In the genomic region with DNA sequence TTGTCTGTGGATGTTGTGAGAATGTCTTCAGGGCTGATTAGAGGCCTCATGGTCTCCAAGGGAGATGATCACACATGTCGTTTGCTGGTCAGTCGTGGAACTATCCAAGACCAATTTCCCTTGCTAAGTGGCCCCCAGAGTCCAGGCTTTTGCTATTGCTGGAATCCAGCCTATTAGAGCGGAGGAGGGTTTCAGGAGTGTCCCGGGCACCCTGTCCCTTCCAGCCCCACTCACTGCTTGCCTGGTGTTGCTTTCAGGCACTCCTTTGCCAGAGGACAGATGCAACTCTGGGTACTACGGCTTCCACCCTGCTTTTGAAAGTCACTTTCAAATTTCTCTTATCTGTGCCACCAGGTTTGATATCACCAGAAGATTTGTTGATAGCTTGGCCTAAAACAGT, we compare ENCODE assay signal across 16 cellular contexts.
DNase-seq lines count a peak whose midpoint lies in the region; ATAC-seq and TF ChIP-seq lines count a peak whose summit lies in the region.
"Had no signal": no experiment of that assay in that cellular context is flagged by ENCODE, and none has a peak within 500 bp of the region (broad histone marks: within the 10 kb centered on the region; RNA-seq: fewer than 3 reads in every experiment).

No MANE protein-coding gene starts in this region.

- H3K9me3 ChIP-seq in Karpas-422 (ENCODE audit: low read length) (no peaks in the 10 kb centered on the region), left lung (no peaks in the 10 kb centered on the region)
- H3K9me3 ChIP-seq: BLaER1, SJCRH30 had no signal

- no peaks in the 10 kb centered on the region for H3K36me3 Mint-ChIP-seq in activated T-cell treated with anti-CD3 and anti-CD28 coated beads, Interleukin-2, amount 50 U/mL, for 24 hours (ENCODE audit: low read depth)
- H3K36me3 Mint-ChIP-seq in activated T-cell treated with anti-CD3 and anti-CD28 coated beads, Interleukin-2, amount 50 U/mL, for 4 hours (ENCODE audit: insufficient read depth): no peaks in the 10 kb centered on the region
- H3K36me3 Mint-ChIP-seq: CD8-positive, alpha-beta T cell had no signal

- no peaks in the 10 kb centered on the region for H3K36me3 ChIP-seq in Karpas-422 (ENCODE audit: insufficient read depth, low read length)
- no peaks in the 10 kb centered on the region for H3K36me3 ChIP-seq in left lung
- H3K36me3 ChIP-seq: BLaER1, SJCRH30 had no signal

- peaks cover 16% of the 10 kb centered on the region for H3K4me1 ChIP-seq in Karpas-422 (ENCODE audit: low read length)
- H3K4me1 ChIP-seq in left lung: peaks cover 7 to 13% of the 10 kb centered on the region in 2 donors

- DNase-seq in activated T-cell treated with anti-CD3 and anti-CD28 coated beads, Interleukin-2, amount 50 U/mL, for 24 hours: no peak
- no peak for DNase-seq in activated T-cell treated with anti-CD3 and anti-CD28 coated beads, Interleukin-2, amount 50 U/mL, for 4 hours
- DNase-seq in Karpas-422: peak; percentile 40
- no peak for DNase-seq in left lung
- DNase-seq in sciatic nerve (ENCODE audit: low spot score): no peak
- no peak for DNase-seq in activated CD4-positive, alpha-beta T cell treated with anti-CD3 and anti-CD28 coated beads for 4 hours
- no peak for DNase-seq in A172 (ENCODE audit: low spot score)
- DNase-seq: Calu3; CD8-positive, alpha-beta T cell; NCI-H1694 treated with DMSO at 0.1 percent for 48 hours; NCI-H774; SJCRH30 had no signal

- H3K27ac ChIP-seq in Karpas-422 (ENCODE audit: low read length): no peak overlapping the region
- H3K27ac ChIP-seq in left lung: peak overlapping the region; percentile 6 to 49
- H3K27ac ChIP-seq: BLaER1, GM23248, RWPE1, SJCRH30 had no signal

- no peaks in the 10 kb centered on the region for H3K4me1 Mint-ChIP-seq in activated T-cell treated with anti-CD3 and anti-CD28 coated beads, Interleukin-2, amount 50 U/mL, for 24 hours (ENCODE audit: low read depth)
- no peaks in the 10 kb centered on the region for H3K4me1 Mint-ChIP-seq in activated T-cell treated with anti-CD3 and anti-CD28 coated beads, Interleukin-2, amount 50 U/mL, for 4 hours (ENCODE audit: low read depth)

- H3K9ac ChIP-seq in Karpas-422 (ENCODE audit: low read length): no peak overlapping the region
- H3K9ac ChIP-seq: BLaER1, GM23248 had no signal

- no peaks in the 10 kb centered on the region for H3K9me3 Mint-ChIP-seq in activated T-cell treated with anti-CD3 and anti-CD28 coated beads, Interleukin-2, amount 50 U/mL, for 24 hours
- H3K9me3 Mint-ChIP-seq in activated T-cell treated with anti-CD3 and anti-CD28 coated beads, Interleukin-2, amount 50 U/mL, for 4 hours: no peaks in the 10 kb centered on the region
- H3K9me3 Mint-ChIP-seq: CD8-positive, alpha-beta T cell had no signal

- H3K4me2 ChIP-seq in Karpas-422 (ENCODE audit: low read depth, low read length, poor library complexity, severe bottlenecking): no peak overlapping the region
- H3K4me2 ChIP-seq: BLaER1 had no signal

- no peak for TF ChIP-seq CTCF in left lung (IDR thresholded peaks at IDR 0.05)

- no peak overlapping the region for H3K4me3 ChIP-seq in Karpas-422 (ENCODE audit: low read length)
- H3K4me3 ChIP-seq in left lung: no peak overlapping the region
- H3K4me3 ChIP-seq: BLaER1, GM23248, SJCRH30 had no signal

- no peaks in the 10 kb centered on the region for H3K27me3 ChIP-seq in Karpas-422 (ENCODE audit: low read length)
- no peaks in the 10 kb centered on the region for H3K27me3 ChIP-seq in left lung
- H3K27me3 ChIP-seq: BLaER1, SJCRH30 had no signal

- H2AFZ ChIP-seq in Karpas-422 (ENCODE audit: low read length): no peak overlapping the region
- H2AFZ ChIP-seq: GM23248 had no signal

- intact Hi-C loops in left lung (cut with DNase I) (no loop called here), sciatic nerve (cut with DNase I) (no loop called here)

- no peaks in the 10 kb centered on the region for H4K20me1 ChIP-seq in Karpas-422 (ENCODE audit: insufficient read depth, low read depth, low read length)
- H4K20me1 ChIP-seq: BLaER1 had no signal

- H3K9me2 ChIP-seq in Karpas-422 (replicated peaks; ENCODE audit: insufficient read depth, low read length): no peaks in the 10 kb centered on the region

- no peak for ATAC-seq in activated T-cell treated with anti-CD3 and anti-CD28 coated beads, Interleukin-2, amount 50 U/mL, for 4 hours
- ATAC-seq in left lung: peak; percentile 13
- peak; percentile 41 for ATAC-seq in sciatic nerve
- no peak for ATAC-seq in activated CD4-positive, CD25-positive, alpha-beta regulatory T cell treated with anti-CD3 and anti-CD28 coated beads, Interleukin-2, amount 50 U/mL, for 24 hours
- ATAC-seq: CD8-positive, alpha-beta T cell had no signal

- H3K27me3 Mint-ChIP-seq in activated T-cell treated with anti-CD3 and anti-CD28 coated beads, Interleukin-2, amount 50 U/mL, for 24 hours: peaks cover 20% of the 10 kb centered on the region
- H3K27me3 Mint-ChIP-seq in activated T-cell treated with anti-CD3 and anti-CD28 coated beads, Interleukin-2, amount 50 U/mL, for 4 hours (ENCODE audit: low read depth): peaks cover 24% of the 10 kb centered on the region

- H3K4me3 Mint-ChIP-seq in activated T-cell treated with anti-CD3 and anti-CD28 coated beads, Interleukin-2, amount 50 U/mL, for 24 hours: no peak overlapping the region
- H3K4me3 Mint-ChIP-seq in activated T-cell treated with anti-CD3 and anti-CD28 coated beads, Interleukin-2, amount 50 U/mL, for 4 hours: no peak overlapping the region
- H3K4me3 Mint-ChIP-seq: CD8-positive, alpha-beta T cell had no signal

- H3K27ac Mint-ChIP-seq in activated T-cell treated with anti-CD3 and anti-CD28 coated beads, Interleukin-2, amount 50 U/mL, for 24 hours: peak overlapping the region; percentile 26
- H3K27ac Mint-ChIP-seq: CD8-positive, alpha-beta T cell had no signal

- no peaks in the 10 kb centered on the region for H3K79me2 ChIP-seq in Karpas-422 (ENCODE audit: low read length)

Comparison
In these comparisons a context has a peak if more than half of its experiments do, and no peak if none do; other contexts are left out.
1. ATAC-seq: peak in left lung (single experiment) and sciatic nerve (single experiment); none in activated T-cell treated with anti-CD3 and anti-CD28 coated beads, Interleukin-2, amount 50 U/mL, for 4 hours (0 of 2) and activated CD4-positive, CD25-positive, alpha-beta regulatory T cell treated with anti-CD3 and anti-CD28 coated beads, Interleukin-2, amount 50 U/mL, for 24 hours (0 of 2).